In genomic region chr2:10056439-10056838, GRCh38 we compare ENCODE assay signal across 19 cellular contexts. TPM values are rescaled to one million over a fixed set of nuclear protein-coding genes. Genes with fewer than 3 reads are reported as not detected.
DNase-seq lines count a peak whose midpoint lies in the region; ATAC-seq and TF ChIP-seq lines count a peak whose summit lies in the region.
"Had no signal": no experiment of that assay in that cellular context is flagged by ENCODE, and none has a peak within 500 bp of the region (broad histone marks: within the 10 kb centered on the region; RNA-seq: fewer than 3 reads in every experiment).

No MANE protein-coding gene starts in this region.

- peak overlapping the region; percentile 96 for H2BK15ac ChIP-seq in neuronal stem cell (ENCODE audit: low read length)

- H3K27me3 ChIP-seq in BLaER1 (no peaks in the 10 kb centered on the region), HUES6 (ENCODE audit: control insufficient read depth, insufficient read depth, low read length) (no peaks in the 10 kb centered on the region), fibroblast of lung (ENCODE audit: control insufficient read depth, insufficient read depth, low read length) (peaks cover 3% of the 10 kb centered on the region), neuronal stem cell (ENCODE audit: control insufficient read depth in 3 of 3, insufficient read depth in 3 of 3, low read depth in 1 of 3, low read length in 3 of 3) (peaks cover 0 to 3% (median 3%) of the 10 kb centered on the region in 3 experiments)
- H3K27me3 ChIP-seq: esophagus squamous epithelium, right atrium auricular region had no signal

- peak overlapping the region; percentile 90 for H3K18ac ChIP-seq in neuronal stem cell (ENCODE audit: low read length)

- no peaks in the 10 kb centered on the region for H3K79me2 ChIP-seq in fibroblast of lung (ENCODE audit: control insufficient read depth, insufficient read depth, low read length)

- H4K8ac ChIP-seq in neuronal stem cell (ENCODE audit: low read depth, low read length) = no peak overlapping the region

- no peak overlapping the region for H3K4ac ChIP-seq in neuronal stem cell (ENCODE audit: low read length)

- H2AK5ac ChIP-seq in neuronal stem cell (ENCODE audit: low read depth, low read length) = no peak overlapping the region

- peak overlapping the region; percentile 94 for H2BK12ac ChIP-seq in neuronal stem cell (ENCODE audit: low read length)

- H3K4me3 Mint-ChIP-seq in T-helper 17 cell = no peak overlapping the region
- H3K4me3 Mint-ChIP-seq: effector memory CD8-positive, alpha-beta T cell had no signal

- ATAC-seq in T-helper 17 cell (no peak), left lobe of liver (no peak)
- ATAC-seq: effector memory CD8-positive, alpha-beta T cell had no signal

- no peaks in the 10 kb centered on the region for H3K9me3 ChIP-seq in BLaER1
- no peaks in the 10 kb centered on the region for H3K9me3 ChIP-seq in HUES6 (ENCODE audit: control insufficient read depth, insufficient read depth, low read depth, low read length)
- H3K9me3 ChIP-seq in fibroblast of lung (ENCODE audit: control insufficient read depth, insufficient read depth, low read depth, low read length) = no peaks in the 10 kb centered on the region
- no peaks in the 10 kb centered on the region for H3K9me3 ChIP-seq in neuronal stem cell (replicated peaks in 1 of 2; ENCODE audit: control insufficient read depth in 2 of 2, insufficient read depth in 1 of 2, low read depth in 1 of 2, low read length in 2 of 2)
- no peaks in the 10 kb centered on the region for H3K9me3 ChIP-seq in T-helper 17 cell (ENCODE audit: control insufficient read depth, low read length, poor library complexity, severe bottlenecking)
- H3K9me3 ChIP-seq: esophagus squamous epithelium, right atrium auricular region had no signal

- H3K14ac ChIP-seq in neuronal stem cell (ENCODE audit: low read length) = peak overlapping the region; percentile 97

- H3K79me1 ChIP-seq in neuronal stem cell (ENCODE audit: low read depth, low read length) = no peaks in the 10 kb centered on the region

- no peak overlapping the region for H2BK5ac ChIP-seq in neuronal stem cell (ENCODE audit: low read length)

- H3K4me1 ChIP-seq in BLaER1 (peaks cover 61% of the 10 kb centered on the region), HUES6 (ENCODE audit: control insufficient read depth, insufficient read depth, low read length) (peaks cover 26% of the 10 kb centered on the region), fibroblast of lung (ENCODE audit: control insufficient read depth, extremely low read depth, insufficient read depth, low read length) (peaks cover 3% of the 10 kb centered on the region), neuronal stem cell (ENCODE audit: control insufficient read depth in 2 of 2, insufficient read depth in 1 of 2, low read depth in 1 of 2, low read length in 2 of 2) (peaks cover 10 to 12% of the 10 kb centered on the region in 2 donors)

- no CpG with 5 or more reads among the region's 11 CpGs for WGBS in neuronal stem cell (ENCODE audit: extremely low coverage in 2 of 2, insufficient read length in 2 of 2, insufficient replicate concordance in 1 of 2), 2 donors

- H3K4me3 ChIP-seq in BLaER1 (no peak overlapping the region), HUES6 (ENCODE audit: low read depth, low read length) (peak overlapping the region; percentile 58), fibroblast of lung (replicated peaks in 1 of 4; ENCODE audit: control extremely low read depth in 1 of 4, insufficient read depth in 1 of 4, low read depth in 3 of 4, low read length in 4 of 4) (no peak overlapping the region), neuronal stem cell (ENCODE audit: low read length in 2 of 2) (no peak overlapping the region)

- H3K36me3 Mint-ChIP-seq in T-helper 17 cell (ENCODE audit: low read depth) = no peaks in the 10 kb centered on the region

- TF ChIP-seq CTCF in fibroblast of lung (conservative IDR thresholded peaks at IDR 0.05 in 1 of 2, IDR thresholded peaks at IDR 0.05 in 1 of 2; ENCODE audit: low read depth in 1 of 2, low read length in 2 of 2) = no peak

- peaks cover 41% of the 10 kb centered on the region for H3K36me3 ChIP-seq in BLaER1
- H3K36me3 ChIP-seq in HUES6 (ENCODE audit: control insufficient read depth, insufficient read depth, low read length) = peaks cover 22% of the 10 kb centered on the region
- no peaks in the 10 kb centered on the region for H3K36me3 ChIP-seq in fibroblast of lung (ENCODE audit: control insufficient read depth, insufficient read depth, low read length)
- H3K36me3 ChIP-seq in neuronal stem cell (replicated peaks in 1 of 2; ENCODE audit: control insufficient read depth in 2 of 2, insufficient read depth in 2 of 2, low read length in 2 of 2) = peaks cover 2 to 39% of the 10 kb centered on the region in 2 donors

- peak overlapping the region; percentile 85 for H3K23ac ChIP-seq in neuronal stem cell (ENCODE audit: low read depth, low read length, poor library complexity)

- H3K9ac ChIP-seq in BLaER1 = no peak overlapping the region
- H3K9ac ChIP-seq in HUES6 (ENCODE audit: low read length) = no peak overlapping the region
- no peak overlapping the region for H3K9ac ChIP-seq in fibroblast of lung (ENCODE audit: insufficient read depth, low read length)
- H3K9ac ChIP-seq in neuronal stem cell (ENCODE audit: low read depth, low read length, poor library complexity) = peak overlapping the region; percentile 60

- H3K27ac ChIP-seq in BLaER1 (no peak overlapping the region), HUES6 (ENCODE audit: low read depth, low read length) (no peak overlapping the region), fibroblast of lung (ENCODE audit: insufficient read depth, low read length) (no peak overlapping the region), neuronal stem cell (replicated peaks; ENCODE audit: low read length) (no peak overlapping the region)

- no peaks in the 10 kb centered on the region for H3K27me3 Mint-ChIP-seq in T-helper 17 cell
- H3K27me3 Mint-ChIP-seq: activated T-helper 17 cell treated with anti-CD3 and anti-CD28 coated beads, Interleukin-2, amount 50 U/mL, for 72 hours had no signal

- H4K20me1 ChIP-seq in BLaER1 = peaks cover 39% of the 10 kb centered on the region
- H4K20me1 ChIP-seq in fibroblast of lung (ENCODE audit: control insufficient read depth, extremely low read depth, insufficient read depth, low read length) = no peaks in the 10 kb centered on the region

- no peak overlapping the region for H2BK120ac ChIP-seq in neuronal stem cell (ENCODE audit: low read depth, low read length)

- no peak overlapping the region for H3K27ac Mint-ChIP-seq in T-helper 17 cell
- H3K27ac Mint-ChIP-seq: activated naive CD8-positive, alpha-beta T cell treated with anti-CD3 and anti-CD28 coated beads, Interleukin-2, amount 10 ng/mL, durations not matched to agents 7 days and 5 days; activated T-helper 17 cell treated with anti-CD3 and anti-CD28 coated beads, Interleukin-2, amount 50 U/mL, for 72 hours; effector memory CD8-positive, alpha-beta T cell had no signal

- H4K91ac ChIP-seq in neuronal stem cell (ENCODE audit: low read depth, low read length, poor library complexity) = no peak overlapping the region

- peak overlapping the region; percentile 78 for H3K4me2 ChIP-seq in BLaER1
- H3K4me2 ChIP-seq in fibroblast of lung (ENCODE audit: extremely low read depth, insufficient read depth, low read length) = peak overlapping the region; percentile 36
- H3K4me2 ChIP-seq in neuronal stem cell (ENCODE audit: insufficient read depth, low read length, poor library complexity, severe bottlenecking) = no peak overlapping the region

- DNase-seq in fibroblast of lung (ENCODE audit: low read depth in 2 of 2) (no peak), neuronal stem cell (ENCODE audit: low spot score) (no peak), T-helper 17 cell (no peak), left lobe of liver (ENCODE audit: low spot score) (no peak)
- no peak for DNase-seq in stimulated activated CD4-positive, alpha-beta T cell treated with anti-CD3 and anti-CD28 coated beads, Interleukin-2, amount 100 ng/mL, for 48 hours
- DNase-seq in effector CD8-positive, alpha-beta T cell (lab: John Stamatoyannopoulos, UW) = no peak
- DNase-seq: ACHN; activated naive CD8-positive, alpha-beta T cell treated with anti-CD3 and anti-CD28 coated beads, Interleukin-2, amount 10 ng/mL, durations not matched to agents 7 days and 5 days; effector memory CD8-positive, alpha-beta T cell; esophagus squamous epithelium; glutamatergic neuron; NCI-H1417 treated with DMSO at 0.1 percent for 48 hours; NCI-H524; occipital lobe; SW 1271 had no signal

- H2AFZ ChIP-seq in fibroblast of lung (ENCODE audit: low read length) = no peak overlapping the region
- no peak overlapping the region for H2AFZ ChIP-seq in neuronal stem cell (ENCODE audit: low read length)

- H3K4me1 Mint-ChIP-seq in T-helper 17 cell = peaks cover 6% of the 10 kb centered on the region
- H3K4me1 Mint-ChIP-seq: activated T-helper 17 cell treated with anti-CD3 and anti-CD28 coated beads, Interleukin-2, amount 50 U/mL, for 72 hours had no signal

RNA-seq across cellular contexts. Expression of gene KLF11, which starts 13.1 kb away (rescaled TPM):
- total RNA-seq in fibroblast of lung = 6.8 and 7.7 TPM in 2 replicates
- polyA plus RNA-seq in fibroblast of lung = 5.9 and 6.3 TPM in 2 replicates
- 3.3 and 4.0 TPM in 2 replicates for polyA plus RNA-seq in fibroblast of lung (2012)
- polyA minus RNA-seq in fibroblast of lung (ENCODE audit: low replicate concordance) = 26.0 and 26.9 TPM in 2 replicates
- polyA plus RNA-seq in neuronal stem cell (2013, experiment 1 of 2) = 3.0 TPM
- polyA plus RNA-seq in neuronal stem cell (2013, experiment 2 of 2) = 2.9 TPM
- 10 to 100 TPM; 38.0 to 44.5 TPM for total RNA-seq in T-helper 17 cell
- total RNA-seq in left lobe of liver = 12.2 TPM

RNA-seq across cellular contexts. Expression of gene CYS1, which starts 23.8 kb away (rescaled TPM):
- 1.5 and 5.1 TPM in 2 replicates for total RNA-seq in fibroblast of lung
- polyA plus RNA-seq in fibroblast of lung = 0.31 and 0.37 TPM in 2 replicates
- 0.65 and 0.92 TPM in 2 replicates for polyA plus RNA-seq in fibroblast of lung (2012)
- polyA minus RNA-seq in fibroblast of lung (ENCODE audit: low replicate concordance) = 0.39 TPM in 1 of 2 replicates, not detected in the other
- 0.26 TPM for polyA plus RNA-seq in neuronal stem cell (2013, experiment 1 of 2)
- 0.24 TPM for polyA plus RNA-seq in neuronal stem cell (2013, experiment 2 of 2)
- total RNA-seq in T-helper 17 cell = not detected
- 0.65 TPM for total RNA-seq in left lobe of liver
